In genomic region chr17:31508310-31509094, GRCh38 we compare ENCODE assay signal across 8 cellular contexts.
A peak's percentile ranks its signal among the peaks of the same experiment; 100 is the strongest.
DNase-seq lines count a peak whose midpoint lies in the region; ATAC-seq and TF ChIP-seq lines count a peak whose summit lies in the region.

No MANE protein-coding gene starts in this region.

- peaks cover 7% of the 10 kb centered on the region for H3K36me3 Mint-ChIP-seq in stimulated activated effector memory CD8-positive, alpha-beta T cell treated with anti-CD3 and anti-CD28 coated beads, Interleukin-12 subunit alpha, Interleukin-12 subunit beta, amount 100 ng/mL, for 72 hours

- TF ChIP-seq CTCF in right atrium auricular region (IDR thresholded peaks at IDR 0.05) (peak in 1 of 2 donors; percentile 44), thyroid gland (IDR thresholded peaks at IDR 0.05) (no peak)

- H3K27me3 ChIP-seq in right atrium auricular region, result no peaks in the 10 kb centered on the region
- H3K27me3 ChIP-seq in thyroid gland, result no peaks in the 10 kb centered on the region

- H3K4me1 ChIP-seq in right atrium auricular region (peaks cover 0 to 24% of the 10 kb centered on the region in 2 donors), thyroid gland (peaks cover 0 to 23% of the 10 kb centered on the region in 2 donors)

- 65 to 66% methylated on average over 9 to 13 of the region's 13 CpGs for WGBS in thyroid gland, 2 donors

- peaks cover 68% of the 10 kb centered on the region for H3K4me1 Mint-ChIP-seq in stimulated activated effector memory CD8-positive, alpha-beta T cell treated with anti-CD3 and anti-CD28 coated beads, Interleukin-12 subunit alpha, Interleukin-12 subunit beta, amount 100 ng/mL, for 72 hours

- peak; percentile 75 for ATAC-seq in GM21390 (IDR thresholded peaks at IDR 0.05; ENCODE audit: unreplicated experiment)
- ATAC-seq in stimulated activated effector memory CD8-positive, alpha-beta T cell treated with anti-CD3 and anti-CD28 coated beads, Interleukin-12 subunit alpha, Interleukin-12 subunit beta, amount 100 ng/mL, for 72 hours, result peak; percentile 92

- H3K4me3 Mint-ChIP-seq in stimulated activated effector memory CD8-positive, alpha-beta T cell treated with anti-CD3 and anti-CD28 coated beads, Interleukin-12 subunit alpha, Interleukin-12 subunit beta, amount 100 ng/mL, for 72 hours, result peak overlapping the region; percentile 91

- intact Hi-C loops in thyroid gland (cut with DNase I), result no loop called here

- no peak for TF ChIP-seq POLR2A in thyroid gland (IDR thresholded peaks at IDR 0.05)

- H3K27ac Mint-ChIP-seq in stimulated activated effector memory CD8-positive, alpha-beta T cell treated with anti-CD3 and anti-CD28 coated beads, Interleukin-12 subunit alpha, Interleukin-12 subunit beta, amount 100 ng/mL, for 72 hours, result peak overlapping the region; percentile 99

- DNase-seq in ELR (ENCODE audit: low read depth) (peak; percentile 41), activated T-cell treated with anti-CD3 and anti-CD28 coated beads for 1 hour (ENCODE audit: low read depth) (peak; percentile 39), right atrium auricular region (ENCODE audit: low spot score) (no peak), thyroid gland (no peak), SK-N-DZ (ENCODE audit: low spot score) (no peak)
- DNase-seq in stimulated activated effector memory CD8-positive, alpha-beta T cell treated with anti-CD3 and anti-CD28 coated beads, Interleukin-12 subunit alpha, Interleukin-12 subunit beta, amount 100 ng/mL, for 72 hours (ENCODE audit: low spot score in 2 of 2), result peak; percentile 36 to 80

- H3K9me3 Mint-ChIP-seq in stimulated activated effector memory CD8-positive, alpha-beta T cell treated with anti-CD3 and anti-CD28 coated beads, Interleukin-12 subunit alpha, Interleukin-12 subunit beta, amount 100 ng/mL, for 72 hours, result no peaks in the 10 kb centered on the region

- H3K27ac ChIP-seq in KOPT-K1 (ENCODE audit: low read depth, low read length, poor library complexity, severe bottlenecking) (peak overlapping the region; percentile 58), right atrium auricular region (peak overlapping the region; percentile 58 to 64), thyroid gland (no peak overlapping the region)

- H3K4me3 ChIP-seq in right atrium auricular region (no peak overlapping the region), thyroid gland (replicated peaks in 1 of 3) (no peak overlapping the region)

- no peaks in the 10 kb centered on the region for H3K36me3 ChIP-seq in KOPT-K1 (ENCODE audit: insufficient read depth, low read length)
- H3K36me3 ChIP-seq in right atrium auricular region, result no peaks in the 10 kb centered on the region
- no peaks in the 10 kb centered on the region for H3K36me3 ChIP-seq in thyroid gland

- H3K9me3 ChIP-seq in KOPT-K1 (ENCODE audit: insufficient read depth, low read length, poor library complexity, severe bottlenecking) (no peaks in the 10 kb centered on the region), right atrium auricular region (no peaks in the 10 kb centered on the region), thyroid gland (no peaks in the 10 kb centered on the region)

Comparison
In these comparisons a context has a peak if more than half of its experiments do, and no peak if none do; other contexts are left out.
1. DNase-seq: peak in ELR (single experiment), activated T-cell treated with anti-CD3 and anti-CD28 coated beads for 1 hour (single experiment) and stimulated activated effector memory CD8-positive, alpha-beta T cell treated with anti-CD3 and anti-CD28 coated beads, Interleukin-12 subunit alpha, Interleukin-12 subunit beta, amount 100 ng/mL, for 72 hours (2 of 2); none in right atrium auricular region (single experiment), thyroid gland (0 of 2) and SK-N-DZ (single experiment).
2. H3K27ac ChIP-seq: peak in KOPT-K1 (single experiment) and right atrium auricular region (2 of 2); none in thyroid gland (0 of 3).